35 cellular contexts compared by ENCODE assay signal in the genomic region with DNA sequence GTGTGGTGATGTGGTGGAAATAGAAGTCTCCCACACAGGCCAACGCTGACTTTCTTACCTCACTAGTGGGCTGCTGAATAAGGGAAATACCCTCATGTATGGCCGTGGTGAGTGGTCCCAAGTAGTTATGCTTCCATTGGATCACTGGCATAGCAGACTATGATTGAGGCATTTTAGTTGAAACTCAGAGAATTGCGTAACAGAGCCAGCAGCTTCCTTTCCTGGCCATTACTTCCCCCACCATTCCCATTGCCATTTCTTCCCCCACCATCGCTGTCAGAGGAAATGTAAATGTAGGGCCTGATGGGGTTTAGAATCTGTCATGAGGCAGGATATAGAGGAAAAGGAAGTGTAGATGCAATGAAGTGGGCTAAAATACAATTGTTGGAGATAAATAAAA.
"Had no signal": no experiment of that assay in that cellular context is flagged by ENCODE, and none has a peak within 500 bp of the region (broad histone marks: within the 10 kb centered on the region; RNA-seq: fewer than 3 reads in every experiment).

No MANE protein-coding gene starts in this region.

- H3K4me1 ChIP-seq: adrenal gland, body of pancreas, breast epithelium had no signal

- H3K4me3 ChIP-seq: adrenal gland, body of pancreas, breast epithelium had no signal

- H3K27me3 ChIP-seq: adrenal gland, body of pancreas, brain microvascular endothelial cell, breast epithelium had no signal

- H3K27ac ChIP-seq: adrenal gland, body of pancreas, brain microvascular endothelial cell, breast epithelium, WERI-Rb-1 had no signal

- DNase-seq: activated CD4-positive, alpha-beta memory T cell treated with anti-CD3 and anti-CD28 coated beads, Interleukin-2, amount 10 ng/mL, durations not matched to agents 7 days and 5 days; activated CD4-positive, alpha-beta T cell treated with anti-CD3 and anti-CD28 coated beads for 1 hour; activated CD4-positive, alpha-beta T cell treated with anti-CD3 and anti-CD28 coated beads for 36 hours; activated CD4-positive, alpha-beta T cell treated with anti-CD3 and anti-CD28 coated beads for 48 hours; activated CD4-positive, alpha-beta T cell treated with anti-CD3 and anti-CD28 coated beads, Interleukin-2, amount 10 ng/mL, durations not matched to agents 7 days and 5 days; activated CD4-positive, alpha-beta T cell treated with anti-CD3 and anti-CD28 coated beads, Interleukin-2, amount 50 U/mL, for 48 hours; activated CD4-positive, CD25-positive, alpha-beta regulatory T cell; activated CD8-positive, alpha-beta memory T cell treated with anti-CD3 and anti-CD28 coated beads for 24 hours; activated CD8-positive, alpha-beta memory T cell treated with anti-CD3 and anti-CD28 coated beads, Interleukin-2, amount 10 ng/mL, durations not matched to agents 7 days and 5 days; activated CD8-positive, alpha-beta memory T cell treated with anti-CD3 and anti-CD28 coated beads, Interleukin-2, amount 50 U/mL, for 48 hours; activated CD8-positive, alpha-beta T cell treated with anti-CD3 and anti-CD28 coated beads, Interleukin-2, amount 10 ng/mL, durations not matched to agents 7 days and 5 days; activated effector memory CD4-positive, alpha-beta T cell treated with anti-CD3 and anti-CD28 coated beads, Interleukin-2, amount 50 U/mL, for 16 hours; activated gamma-delta T cell treated with Interleukin-2 at 50 U/mL for 16 hours; activated naive CD4-positive, alpha-beta T cell; activated naive CD4-positive, alpha-beta T cell treated with anti-CD3 and anti-CD28 coated beads for 36 hours; activated naive CD4-positive, alpha-beta T cell treated with anti-CD3 and anti-CD28 coated beads, Interleukin-2, amount 50 U/mL, for 16 hours; activated naive CD8-positive, alpha-beta T cell treated with anti-CD3 and anti-CD28 coated beads for 36 hours; activated T-cell treated with anti-CD3 and anti-CD28 coated beads, Interleukin-2, amount 50 U/mL, for 4 hours; activated T-cell treated with anti-CD3 and anti-CD28 coated beads, Interleukin-2, amount 50 U/mL, for 72 hours; adrenal gland; amniotic stem cell; aorta; body of pancreas; brain microvascular endothelial cell; central memory CD4-positive, alpha-beta T cell; T-helper 2 cell; T-helper 9 cell; WERI-Rb-1 had no signal

- H3K36me3 ChIP-seq: adrenal gland, brain microvascular endothelial cell, WERI-Rb-1 had no signal

- ATAC-seq: activated CD4-positive, alpha-beta T cell treated with anti-CD3 and anti-CD28 coated beads for 36 hours; activated CD4-positive, CD25-positive, alpha-beta regulatory T cell treated with anti-CD3 and anti-CD28 coated beads, Interleukin-2, amount 50 U/mL, for 24 hours; activated CD8-positive, alpha-beta memory T cell treated with anti-CD3 and anti-CD28 coated beads, Interleukin-2, amount 10 ng/mL, durations not matched to agents 7 days and 5 days; activated CD8-positive, alpha-beta T cell treated with anti-CD3 and anti-CD28 coated beads, Interleukin-2, amount 10 ng/mL, durations not matched to agents 7 days and 5 days; activated naive CD4-positive, alpha-beta T cell treated with anti-CD3 and anti-CD28 coated beads, Interleukin-2, amount 50 U/mL, for 72 hours; activated T-cell treated with anti-CD3 and anti-CD28 coated beads, Interleukin-2, amount 50 U/mL, for 4 hours; activated T-cell treated with anti-CD3 and anti-CD28 coated beads, Interleukin-2, amount 50 U/mL, for 72 hours; activated T-helper 17 cell treated with anti-CD3 and anti-CD28 coated beads, Interleukin-2, amount 50 U/mL, for 72 hours; body of pancreas; WTC11 had no signal

- H3K9me3 ChIP-seq: adrenal gland, body of pancreas, breast epithelium had no signal

- FAIRE-seq: astrocyte, TTC549 had no signal
